Comparison of ENCODE assay signal across 1 cellular context in the genomic region with DNA sequence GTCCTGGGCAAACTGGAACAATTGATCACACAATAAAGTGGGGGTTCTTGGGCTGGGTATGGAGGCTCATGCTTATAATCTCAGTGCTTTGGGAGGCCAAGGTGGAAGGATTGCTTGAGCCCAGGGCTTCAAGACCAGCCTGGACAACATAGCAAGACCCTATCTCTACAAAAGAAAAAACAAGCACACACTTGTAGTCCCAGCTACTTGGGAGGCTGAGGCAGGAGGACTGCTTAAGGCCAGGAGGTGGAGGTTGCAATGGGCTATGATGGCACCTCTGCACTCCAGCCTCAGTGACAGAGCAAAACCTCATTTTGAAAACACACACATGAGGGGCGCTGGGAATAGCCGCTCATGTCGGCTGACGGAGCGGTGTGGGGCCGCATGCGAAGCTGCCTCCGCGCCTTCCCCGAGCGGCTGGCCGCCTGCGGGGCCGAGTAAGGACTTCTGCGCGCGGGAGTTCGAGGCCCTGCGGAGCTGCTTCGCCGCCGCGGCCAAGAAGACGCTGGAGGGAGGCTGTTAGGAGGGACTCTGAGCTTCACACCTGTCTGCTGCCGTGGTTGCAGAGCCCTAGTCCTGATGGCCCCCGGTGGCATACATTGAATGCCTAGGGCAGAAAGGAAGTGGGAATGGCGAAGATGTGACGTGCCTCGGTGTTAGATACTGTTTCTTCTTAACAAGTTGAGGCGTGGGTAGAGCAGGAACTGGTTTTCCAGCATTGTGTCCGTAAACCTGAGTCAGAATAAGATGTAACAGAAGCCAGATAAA.
TF ChIP-seq lines count a peak whose summit lies in the region.

No MANE protein-coding gene starts in this region.

TF ChIP-seq in H1, 55 proteins besides CTCF, POLR2A, EP300 and RAD21:
- no peak for TF ChIP-seq POLR2AphosphoS5 (IDR thresholded peaks at IDR 0.05; ENCODE audit: low read depth, low read length)
- no peak for TF ChIP-seq CBX5 (IDR thresholded peaks at IDR 0.05; ENCODE audit: low read depth, low read length)
- TF ChIP-seq, protein P1, sequence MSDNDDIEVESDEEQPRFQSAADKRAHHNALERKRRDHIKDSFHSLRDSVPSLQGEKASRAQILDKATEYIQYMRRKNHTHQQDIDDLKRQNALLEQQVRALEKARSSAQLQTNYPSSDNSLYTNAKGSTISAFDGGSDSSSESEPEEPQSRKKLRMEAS (IDR thresholded peaks at IDR 0.05): no peak
- TF ChIP-seq SRF (IDR thresholded peaks at IDR 0.05; ENCODE audit: low read depth, low read length): no peak
- TF ChIP-seq, protein P2, sequence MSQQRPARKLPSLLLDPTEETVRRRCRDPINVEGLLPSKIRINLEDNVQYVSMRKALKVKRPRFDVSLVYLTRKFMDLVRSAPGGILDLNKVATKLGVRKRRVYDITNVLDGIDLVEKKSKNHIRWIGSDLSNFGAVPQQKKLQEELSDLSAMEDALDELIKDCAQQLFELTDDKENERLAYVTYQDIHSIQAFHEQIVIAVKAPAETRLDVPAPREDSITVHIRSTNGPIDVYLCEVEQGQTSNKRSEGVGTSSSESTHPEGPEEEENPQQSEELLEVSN (IDR thresholded peaks at IDR 0.05): no peak
- TF ChIP-seq EGR1 (IDR thresholded peaks at IDR 0.05; ENCODE audit: borderline replicate concordance, low read depth, low read length): no peak
- no peak for TF ChIP-seq FOSL1 (IDR thresholded peaks at IDR 0.05; ENCODE audit: insufficient read depth, low read depth, low read length)
- TF ChIP-seq CBX8 (IDR thresholded peaks at IDR 0.05; ENCODE audit: borderline replicate concordance, low read depth, low read length): no peak
- no peak for TF ChIP-seq RBBP5 (IDR thresholded peaks at IDR 0.05; ENCODE audit: borderline replicate concordance, low read depth, low read length)
- TF ChIP-seq, protein P3, sequence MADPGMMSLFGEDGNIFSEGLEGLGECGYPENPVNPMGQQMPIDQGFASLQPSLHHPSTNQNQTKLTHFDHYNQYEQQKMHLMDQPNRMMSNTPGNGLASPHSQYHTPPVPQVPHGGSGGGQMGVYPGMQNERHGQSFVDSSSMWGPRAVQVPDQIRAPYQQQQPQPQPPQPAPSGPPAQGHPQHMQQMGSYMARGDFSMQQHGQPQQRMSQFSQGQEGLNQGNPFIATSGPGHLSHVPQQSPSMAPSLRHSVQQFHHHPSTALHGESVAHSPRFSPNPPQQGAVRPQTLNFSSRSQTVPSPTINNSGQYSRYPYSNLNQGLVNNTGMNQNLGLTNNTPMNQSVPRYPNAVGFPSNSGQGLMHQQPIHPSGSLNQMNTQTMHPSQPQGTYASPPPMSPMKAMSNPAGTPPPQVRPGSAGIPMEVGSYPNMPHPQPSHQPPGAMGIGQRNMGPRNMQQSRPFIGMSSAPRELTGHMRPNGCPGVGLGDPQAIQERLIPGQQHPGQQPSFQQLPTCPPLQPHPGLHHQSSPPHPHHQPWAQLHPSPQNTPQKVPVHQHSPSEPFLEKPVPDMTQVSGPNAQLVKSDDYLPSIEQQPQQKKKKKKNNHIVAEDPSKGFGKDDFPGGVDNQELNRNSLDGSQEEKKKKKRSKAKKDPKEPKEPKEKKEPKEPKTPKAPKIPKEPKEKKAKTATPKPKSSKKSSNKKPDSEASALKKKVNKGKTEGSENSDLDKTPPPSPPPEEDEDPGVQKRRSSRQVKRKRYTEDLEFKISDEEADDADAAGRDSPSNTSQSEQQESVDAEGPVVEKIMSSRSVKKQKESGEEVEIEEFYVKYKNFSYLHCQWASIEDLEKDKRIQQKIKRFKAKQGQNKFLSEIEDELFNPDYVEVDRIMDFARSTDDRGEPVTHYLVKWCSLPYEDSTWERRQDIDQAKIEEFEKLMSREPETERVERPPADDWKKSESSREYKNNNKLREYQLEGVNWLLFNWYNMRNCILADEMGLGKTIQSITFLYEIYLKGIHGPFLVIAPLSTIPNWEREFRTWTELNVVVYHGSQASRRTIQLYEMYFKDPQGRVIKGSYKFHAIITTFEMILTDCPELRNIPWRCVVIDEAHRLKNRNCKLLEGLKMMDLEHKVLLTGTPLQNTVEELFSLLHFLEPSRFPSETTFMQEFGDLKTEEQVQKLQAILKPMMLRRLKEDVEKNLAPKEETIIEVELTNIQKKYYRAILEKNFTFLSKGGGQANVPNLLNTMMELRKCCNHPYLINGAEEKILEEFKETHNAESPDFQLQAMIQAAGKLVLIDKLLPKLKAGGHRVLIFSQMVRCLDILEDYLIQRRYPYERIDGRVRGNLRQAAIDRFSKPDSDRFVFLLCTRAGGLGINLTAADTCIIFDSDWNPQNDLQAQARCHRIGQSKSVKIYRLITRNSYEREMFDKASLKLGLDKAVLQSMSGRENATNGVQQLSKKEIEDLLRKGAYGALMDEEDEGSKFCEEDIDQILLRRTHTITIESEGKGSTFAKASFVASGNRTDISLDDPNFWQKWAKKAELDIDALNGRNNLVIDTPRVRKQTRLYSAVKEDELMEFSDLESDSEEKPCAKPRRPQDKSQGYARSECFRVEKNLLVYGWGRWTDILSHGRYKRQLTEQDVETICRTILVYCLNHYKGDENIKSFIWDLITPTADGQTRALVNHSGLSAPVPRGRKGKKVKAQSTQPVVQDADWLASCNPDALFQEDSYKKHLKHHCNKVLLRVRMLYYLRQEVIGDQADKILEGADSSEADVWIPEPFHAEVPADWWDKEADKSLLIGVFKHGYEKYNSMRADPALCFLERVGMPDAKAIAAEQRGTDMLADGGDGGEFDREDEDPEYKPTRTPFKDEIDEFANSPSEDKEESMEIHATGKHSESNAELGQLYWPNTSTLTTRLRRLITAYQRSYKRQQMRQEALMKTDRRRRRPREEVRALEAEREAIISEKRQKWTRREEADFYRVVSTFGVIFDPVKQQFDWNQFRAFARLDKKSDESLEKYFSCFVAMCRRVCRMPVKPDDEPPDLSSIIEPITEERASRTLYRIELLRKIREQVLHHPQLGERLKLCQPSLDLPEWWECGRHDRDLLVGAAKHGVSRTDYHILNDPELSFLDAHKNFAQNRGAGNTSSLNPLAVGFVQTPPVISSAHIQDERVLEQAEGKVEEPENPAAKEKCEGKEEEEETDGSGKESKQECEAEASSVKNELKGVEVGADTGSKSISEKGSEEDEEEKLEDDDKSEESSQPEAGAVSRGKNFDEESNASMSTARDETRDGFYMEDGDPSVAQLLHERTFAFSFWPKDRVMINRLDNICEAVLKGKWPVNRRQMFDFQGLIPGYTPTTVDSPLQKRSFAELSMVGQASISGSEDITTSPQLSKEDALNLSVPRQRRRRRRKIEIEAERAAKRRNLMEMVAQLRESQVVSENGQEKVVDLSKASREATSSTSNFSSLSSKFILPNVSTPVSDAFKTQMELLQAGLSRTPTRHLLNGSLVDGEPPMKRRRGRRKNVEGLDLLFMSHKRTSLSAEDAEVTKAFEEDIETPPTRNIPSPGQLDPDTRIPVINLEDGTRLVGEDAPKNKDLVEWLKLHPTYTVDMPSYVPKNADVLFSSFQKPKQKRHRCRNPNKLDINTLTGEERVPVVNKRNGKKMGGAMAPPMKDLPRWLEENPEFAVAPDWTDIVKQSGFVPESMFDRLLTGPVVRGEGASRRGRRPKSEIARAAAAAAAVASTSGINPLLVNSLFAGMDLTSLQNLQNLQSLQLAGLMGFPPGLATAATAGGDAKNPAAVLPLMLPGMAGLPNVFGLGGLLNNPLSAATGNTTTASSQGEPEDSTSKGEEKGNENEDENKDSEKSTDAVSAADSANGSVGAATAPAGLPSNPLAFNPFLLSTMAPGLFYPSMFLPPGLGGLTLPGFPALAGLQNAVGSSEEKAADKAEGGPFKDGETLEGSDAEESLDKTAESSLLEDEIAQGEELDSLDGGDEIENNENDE (IDR thresholded peaks at IDR 0.05; ENCODE audit: insufficient replicate concordance, low read length): no peak
- no peak for TF ChIP-seq SIN3A (conservative IDR thresholded peaks at IDR 0.05 in 1 of 2, IDR thresholded peaks at IDR 0.05 in 1 of 2; ENCODE audit: low read depth in 1 of 2, low read length in 2 of 2)
- no peak for TF ChIP-seq TCF12 (IDR thresholded peaks at IDR 0.05; ENCODE audit: low read depth, low read length)
- no peak for TF ChIP-seq RXRA (IDR thresholded peaks at IDR 0.05; ENCODE audit: insufficient read depth, low read depth, low read length)
- no peak for TF ChIP-seq KDM1A (IDR thresholded peaks at IDR 0.05; ENCODE audit: borderline replicate concordance, low read length)
- TF ChIP-seq RFX5 (IDR thresholded peaks at IDR 0.05; ENCODE audit: borderline replicate concordance, low read depth, low read length): no peak
- no peak for TF ChIP-seq BRCA1 (IDR thresholded peaks at IDR 0.05; ENCODE audit: low read depth, low read length)
